Comparison of ENCODE assay signal across 8 cellular contexts in genomic region chr11:12111482-12112149, GRCh38. TPM values are rescaled to one million over a fixed set of nuclear protein-coding genes. Genes with fewer than 3 reads are reported as not detected.
A peak's percentile ranks its signal among the peaks of the same experiment; 100 is the strongest.
DNase-seq lines count a peak whose midpoint lies in the region; ATAC-seq and TF ChIP-seq lines count a peak whose summit lies in the region.

No MANE protein-coding gene starts in this region.

- H3K27ac ChIP-seq in KMS-11 = no peak overlapping the region

- peak overlapping the region; percentile 87 for H3K4me3 ChIP-seq in AG04449 (ENCODE audit: low read depth, low read length)
- H3K4me3 ChIP-seq in KMS-11 (IDR thresholded peaks at IDR 0.05; ENCODE audit: insufficient read depth, low read depth, low read length) = no peak overlapping the region
- H3K4me3 ChIP-seq in mucosa of descending colon = peak overlapping the region; percentile 77

- H3K4me1 ChIP-seq in KMS-11 (ENCODE audit: low read depth, poor library complexity, severe bottlenecking) = peaks cover 7% of the 10 kb centered on the region
- H3K4me1 ChIP-seq in mucosa of descending colon (ENCODE audit: low read depth) = peaks cover 7% of the 10 kb centered on the region

- H3K36me3 ChIP-seq in KMS-11 (ENCODE audit: insufficient read depth) (no peaks in the 10 kb centered on the region), mucosa of descending colon (ENCODE audit: low read depth) (no peaks in the 10 kb centered on the region)

- ATAC-seq in mucosa of descending colon = peak; percentile 0

- no peaks in the 10 kb centered on the region for H3K27me3 ChIP-seq in KMS-11 (ENCODE audit: insufficient read depth, low read depth)

- no peak for TF ChIP-seq CTCF in AG04449 (IDR thresholded peaks at IDR 0.05; ENCODE audit: insufficient read depth, low read length, missing control alignments)
- no peak for TF ChIP-seq CTCF in KMS-11 (conservative IDR thresholded peaks at IDR 0.05; ENCODE audit: low read depth, low read length)
- no peak for TF ChIP-seq CTCF in mucosa of descending colon (IDR thresholded peaks at IDR 0.05)

- H3K9ac ChIP-seq in KMS-11 = no peak overlapping the region

- H3K9me3 ChIP-seq in mucosa of descending colon = no peaks in the 10 kb centered on the region

- no peaks in the 10 kb centered on the region for H4K20me1 ChIP-seq in KMS-11 (ENCODE audit: insufficient read depth)

- DNase-seq in AG04449 (ENCODE audit: low read depth, low spot score) = no peak
- peak; percentile 43 for DNase-seq in dermis blood vessel endothelial cell
- peak in 1 of 3 donors; percentile 35 for DNase-seq in mucosa of descending colon
- no peak for DNase-seq in GM19240 (ENCODE audit: insufficient read length, low spot score)
- no peak for DNase-seq in cortex of kidney (lab: John Stamatoyannopoulos, UW)
- DNase-seq in NCI-H2029 treated with DMSO at 0.1 percent for 48 hours (lab: John Stamatoyannopoulos, UW) = no peak
- DNase-seq in 8988T = no peak

- intact Hi-C loops in mucosa of descending colon (cut with DNase I, micrococcal nuclease) = loop anchor here in 1 of 2 donors (10.0 kb wide), 1 partner anchor 123 kb away; no protein-coding TSS in a partner anchor

- CTCF ChIA-PET in AG04449 (lab: Yijun Ruan, JAX) = interaction anchor here (1.0 to 3.1 kb wide), 2 partner anchors 10 to 12 kb away, joined by 3 to 10 read pairs; no protein-coding TSS in a partner anchor

- POLR2A ChIA-PET in AG04449 (lab: Yijun Ruan, JAX) = interaction anchor here (0.9 to 3.7 kb wide), 3 partner anchors 24 to 93 kb away, joined by 3 to 25 read pairs (median 4); no protein-coding TSS in a partner anchor

- peak overlapping the region; percentile 54; the same call in 1 of the 2 replicates for H3K4me2 ChIP-seq in KMS-11

- H3K79me2 ChIP-seq in KMS-11 (ENCODE audit: insufficient read depth, low read depth) = no peaks in the 10 kb centered on the region

- no peak overlapping the region for H2AFZ ChIP-seq in KMS-11 (ENCODE audit: low read depth)

RNA-seq across cellular contexts. Expression of gene MICAL2, which starts 1.2 kb away (rescaled TPM):
- 110 and 124 TPM in 2 replicates for total RNA-seq in dermis blood vessel endothelial cell
- 100 to 1,000 TPM; 263 to 384 (median 312) TPM for total RNA-seq in mucosa of descending colon
